Comparison of ENCODE assay signal across 24 cellular contexts in genomic region chr19:31279436-31279765, GRCh38.
DNase-seq lines count a peak whose midpoint lies in the region; ATAC-seq, FAIRE-seq and TF ChIP-seq lines count a peak whose summit lies in the region.
"Had no signal": no experiment of that assay in that cellular context is flagged by ENCODE, and none has a peak within 500 bp of the region (broad histone marks: within the 10 kb centered on the region; RNA-seq: fewer than 3 reads in every experiment).

No MANE protein-coding gene starts in this region.

- POLR2A ChIA-PET in HepG2 (lab: Yijun Ruan, JAX): no interaction called here

- H3K79me1 ChIP-seq in neuronal stem cell (ENCODE audit: low read depth, low read length): no peaks in the 10 kb centered on the region

- DNase-seq in right lobe of liver: peak in 2 of 3 donors; percentile 12 to 23
- no peak for DNase-seq in HepG2 (ENCODE audit: low spot score)
- DNase-seq in CD14-positive monocyte (ENCODE audit: low spot score): peak; percentile 24
- DNase-seq in neuronal stem cell (ENCODE audit: low spot score): no peak
- peak; percentile 66 for DNase-seq in spleen
- DNase-seq in GM19239 (ENCODE audit: insufficient read length, low spot score): no peak
- DNase-seq: 8988T; ACHN; AML-193; BE2C; Caco-2; CD4-positive, CD25-positive, alpha-beta regulatory T cell; CD8-positive, alpha-beta T cell; DMS153; DND-41; HFFc6 had no signal

- peaks cover 0 to 3% (median 0%) of the 10 kb centered on the region in 7 donors for H3K9me3 Mint-ChIP-seq in CD14-positive monocyte
- H3K9me3 Mint-ChIP-seq: CD4-positive, CD25-positive, alpha-beta regulatory T cell; CD8-positive, alpha-beta T cell; GM23338; HFFc6 had no signal

- TF ChIP-seq EP300 in HepG2 (IDR thresholded peaks at IDR 0.05; ENCODE audit: low read depth in 2 of 2, low read length in 2 of 2) (no peak), HepG2 (CRISPR knock-in tag; IDR thresholded peaks at IDR 0.05; ENCODE audit: borderline replicate concordance) (no peak)

- no peaks in the 10 kb centered on the region for H3K27me3 ChIP-seq in right lobe of liver
- H3K27me3 ChIP-seq in HepG2 (ENCODE audit: control insufficient read depth in 1 of 2, insufficient read depth in 2 of 2, low read length in 2 of 2): peaks cover 0 to 7% of the 10 kb centered on the region in 2 experiments; a peak in 1 of 5 replicates
- H3K27me3 ChIP-seq in neuronal stem cell (ENCODE audit: control insufficient read depth in 3 of 3, insufficient read depth in 3 of 3, low read depth in 1 of 3, low read length in 3 of 3): no peaks in the 10 kb centered on the region
- no peaks in the 10 kb centered on the region for H3K27me3 ChIP-seq in spleen (replicated peaks in 1 of 7)
- H3K27me3 ChIP-seq: BE2C; BLaER1 treated with 17β-estradiol and CSF1 and Interleukin-3, amounts not matched to agents 10 nM and 100 nM had no signal

- H3K4me3 ChIP-seq in right lobe of liver: no peak overlapping the region
- no peak overlapping the region for H3K4me3 ChIP-seq in HepG2 (replicated peaks in 1 of 3; ENCODE audit: insufficient read depth in 1 of 3, low read depth in 2 of 3, low read length in 3 of 3)
- H3K4me3 ChIP-seq in neuronal stem cell (ENCODE audit: low read length in 2 of 2): no peak overlapping the region
- no peak overlapping the region for H3K4me3 ChIP-seq in spleen
- H3K4me3 ChIP-seq: A549; BLaER1 treated with 17β-estradiol and CSF1 and Interleukin-3, amounts not matched to agents 10 nM and 100 nM; GM23338; HAP-1 had no signal

- H3K36me3 ChIP-seq in right lobe of liver (no peaks in the 10 kb centered on the region), HepG2 (replicated peaks in 1 of 2; ENCODE audit: control insufficient read depth in 1 of 2, insufficient read depth in 2 of 2, low read length in 2 of 2) (no peaks in the 10 kb centered on the region), neuronal stem cell (replicated peaks in 1 of 2; ENCODE audit: control insufficient read depth in 2 of 2, insufficient read depth in 2 of 2, low read length in 2 of 2) (no peaks in the 10 kb centered on the region), spleen (peaks cover 0 to 31% (median 8%) of the 10 kb centered on the region in 6 donors)
- H3K36me3 ChIP-seq: BE2C, HAP-1 had no signal

- 64% methylated on average over 5 of the region's 16 CpGs for WGBS in right lobe of liver (ENCODE audit: insufficient coverage, low coverage, low lambda C conversion rate, missing lambda C conversion rate)
- 20% methylated on average over 9 of the region's 16 CpGs for WGBS in HepG2 (ENCODE audit: low lambda C conversion rate)
- no CpG with 5 or more reads among the region's 16 CpGs for WGBS in neuronal stem cell (ENCODE audit: extremely low coverage in 2 of 2, insufficient read length in 2 of 2, insufficient replicate concordance in 1 of 2), 2 donors
- 92 to 96% (median 94%) methylated on average over 16 of the region's 16 CpGs for WGBS in spleen, 5 donors

- TF ChIP-seq RAD21 in HepG2 (CRISPR knock-in tag; IDR thresholded peaks at IDR 0.05): no peak

- H2BK120ac ChIP-seq in neuronal stem cell (ENCODE audit: low read depth, low read length): no peak overlapping the region

- no peak overlapping the region for H3K23ac ChIP-seq in neuronal stem cell (ENCODE audit: low read depth, low read length, poor library complexity)

- CTCF ChIA-PET in HepG2 (lab: Yijun Ruan, JAX; ENCODE audit: low intra/inter-chr PET ratio, low total read pairs): no interaction called here

- no peaks in the 10 kb centered on the region for H3K79me2 ChIP-seq in HepG2 (ENCODE audit: insufficient read depth, low read length)

- no peak overlapping the region for H4K91ac ChIP-seq in neuronal stem cell (ENCODE audit: low read depth, low read length, poor library complexity)

- ATAC-seq in right lobe of liver (no peak), HepG2 (no peak), SK-N-SH treated with all-trans-retinoic acid at 6 μM for 48 hours (no peak), GM19395 (IDR thresholded peaks at IDR 0.05; ENCODE audit: unreplicated experiment) (no peak)
- ATAC-seq: A549; CD8-positive, alpha-beta T cell; GM23338 had no signal

- H3K27me3 Mint-ChIP-seq in CD14-positive monocyte (ENCODE audit: low read depth in 3 of 3): peaks cover 0 to 1% (median 0%) of the 10 kb centered on the region in 3 donors
- H3K27me3 Mint-ChIP-seq: CD4-positive, CD25-positive, alpha-beta regulatory T cell had no signal

- H3K27ac Mint-ChIP-seq in CD14-positive monocyte: no peak overlapping the region
- H3K27ac Mint-ChIP-seq: CD4-positive, CD25-positive, alpha-beta regulatory T cell; CD8-positive, alpha-beta T cell; GM23338; HFFc6 had no signal

- H4K8ac ChIP-seq in neuronal stem cell (ENCODE audit: low read depth, low read length): no peak overlapping the region

- in situ Hi-C loops in HepG2 (cut with HindIII; ENCODE audit: extremely low pct_ligation_motif_present, low pct_unique_long_range_greater_than_20kb): no loop called here

- intact Hi-C loops in right lobe of liver (cut with DNase I) (no loop called here), HepG2 (cut with micrococcal nuclease; ENCODE audit: unreplicated experiment) (no loop called here), CD14-positive monocyte (cut with micrococcal nuclease) (no loop called here), spleen (cut with DNase I; ENCODE audit: low total_unique reads) (no loop called here)

- H2AK5ac ChIP-seq in neuronal stem cell (ENCODE audit: low read depth, low read length): no peak overlapping the region

- no peak overlapping the region for H3K14ac ChIP-seq in neuronal stem cell (ENCODE audit: low read length)

- TF ChIP-seq POLR2A in right lobe of liver (IDR thresholded peaks at IDR 0.05) (no peak), HepG2 (IDR thresholded peaks at IDR 0.05; ENCODE audit: insufficient read depth in 1 of 2, low read depth in 2 of 2, low read length in 2 of 2) (no peak), spleen (IDR thresholded peaks at IDR 0.05) (no peak)

- no TSS peak for BruUV-seq in HepG2 (replicated peaks; lab: Mats Ljungman, UMichigan)

- TF ChIP-seq CTCF in right lobe of liver (IDR thresholded peaks at IDR 0.05): no peak
- no peak for TF ChIP-seq CTCF in HepG2 (CRISPR knock-in tag; IDR thresholded peaks at IDR 0.05)
- no peak for TF ChIP-seq CTCF in CD14-positive monocyte (IDR thresholded peaks at IDR 0.05)
- TF ChIP-seq CTCF in spleen (IDR thresholded peaks at IDR 0.05 in 8 of 11, conservative IDR thresholded peaks at IDR 0.05 in 3 of 11): no peak

- H2BK15ac ChIP-seq in neuronal stem cell (ENCODE audit: low read length): no peak overlapping the region

- H3K4me1 ChIP-seq in right lobe of liver (no peaks in the 10 kb centered on the region), HepG2 (ENCODE audit: insufficient read depth, low read length) (no peaks in the 10 kb centered on the region), neuronal stem cell (ENCODE audit: control insufficient read depth in 2 of 2, insufficient read depth in 1 of 2, low read depth in 1 of 2, low read length in 2 of 2) (peaks cover 2 to 4% of the 10 kb centered on the region in 2 donors), spleen (peaks cover 0 to 12% (median 0%) of the 10 kb centered on the region in 6 donors)
- H3K4me1 ChIP-seq: A549, Caco-2, HAP-1 had no signal

- H2AFZ ChIP-seq in HepG2 (ENCODE audit: low read length) (no peak overlapping the region), neuronal stem cell (ENCODE audit: low read length) (no peak overlapping the region)
- H2AFZ ChIP-seq: GM23338 had no signal

- peaks cover 44 to 57% of the 10 kb centered on the region in 2 donors for H3K36me3 Mint-ChIP-seq in CD14-positive monocyte
- H3K36me3 Mint-ChIP-seq: CD8-positive, alpha-beta T cell had no signal

- no peak overlapping the region for H2BK5ac ChIP-seq in neuronal stem cell (ENCODE audit: low read length)

- peaks cover 23% of the 10 kb centered on the region for H3K4me1 Mint-ChIP-seq in CD14-positive monocyte
- H3K4me1 Mint-ChIP-seq: CD4-positive, CD25-positive, alpha-beta regulatory T cell had no signal

- H3K4ac ChIP-seq in neuronal stem cell (ENCODE audit: low read length): peak overlapping the region; percentile 43

- no peak overlapping the region for H2BK12ac ChIP-seq in neuronal stem cell (ENCODE audit: low read length)

- FAIRE-seq in HepG2 (lab: Jason Lieb, UNC) (no peak), GM19239 (lab: Jason Lieb, UNC) (no peak)
- FAIRE-seq: G401.6, GM12892 had no signal

- H3K4me2 ChIP-seq in HepG2 (ENCODE audit: low read depth, low read length) (no peak overlapping the region), neuronal stem cell (ENCODE audit: insufficient read depth, low read length, poor library complexity, severe bottlenecking) (no peak overlapping the region)
- H3K4me2 ChIP-seq: A549; BLaER1 treated with 17β-estradiol and CSF1 and Interleukin-3, amounts not matched to agents 10 nM and 100 nM; GM23338 had no signal

- no peaks in the 10 kb centered on the region for H4K20me1 ChIP-seq in HepG2 (ENCODE audit: insufficient read depth, low read length)

- H3K4me3 Mint-ChIP-seq in CD14-positive monocyte: no peak overlapping the region
- H3K4me3 Mint-ChIP-seq: CD4-positive, CD25-positive, alpha-beta regulatory T cell; CD8-positive, alpha-beta T cell; GM23338; HFFc6 had no signal

- H3K27ac ChIP-seq in right lobe of liver: no peak overlapping the region
- no peak overlapping the region for H3K27ac ChIP-seq in HepG2 (ENCODE audit: extremely low read length, insufficient read depth, low read length)
- H3K27ac ChIP-seq in neuronal stem cell (replicated peaks; ENCODE audit: low read length): no peak overlapping the region
- H3K27ac ChIP-seq in spleen: no peak overlapping the region
- H3K27ac ChIP-seq: A549; BLaER1 treated with 17β-estradiol and CSF1 and Interleukin-3, amounts not matched to agents 10 nM and 100 nM had no signal

- no peak overlapping the region for H3K9ac ChIP-seq in HepG2 (ENCODE audit: insufficient read depth, low read depth, low read length)
- H3K9ac ChIP-seq in neuronal stem cell (ENCODE audit: low read depth, low read length, poor library complexity): no peak overlapping the region
- H3K9ac ChIP-seq: BLaER1 treated with 17β-estradiol and CSF1 and Interleukin-3, amounts not matched to agents 10 nM and 100 nM had no signal

- H3K9me3 ChIP-seq in right lobe of liver (no peaks in the 10 kb centered on the region), HepG2 (ENCODE audit: low read length) (no peaks in the 10 kb centered on the region), neuronal stem cell (replicated peaks in 1 of 2; ENCODE audit: control insufficient read depth in 2 of 2, insufficient read depth in 1 of 2, low read depth in 1 of 2, low read length in 2 of 2) (no peaks in the 10 kb centered on the region), spleen (no peaks in the 10 kb centered on the region)
- H3K9me3 ChIP-seq: A549; BE2C; BLaER1 treated with 17β-estradiol and CSF1 and Interleukin-3, amounts not matched to agents 10 nM and 100 nM; Caco-2; HAP-1 had no signal

- H3K18ac ChIP-seq in neuronal stem cell (ENCODE audit: low read length): no peak overlapping the region

TF ChIP-seq in HepG2, 621 proteins besides CTCF, POLR2A, EP300 and RAD21 (continues in another document):
- TF ChIP-seq ZBTB42 (CRISPR knock-in tag; IDR thresholded peaks at IDR 0.05): no peak
- TF ChIP-seq TARDBP (CRISPR knock-in tag; IDR thresholded peaks at IDR 0.05): no peak

Comparison
In these comparisons a context has a peak if more than half of its experiments do, and no peak if none do; other contexts are left out.
1. DNase-seq: peak in right lobe of liver (2 of 3), CD14-positive monocyte (single experiment) and spleen (single experiment); none in HepG2 (single experiment), neuronal stem cell (single experiment) and GM19239 (single experiment).